In the genomic region with DNA sequence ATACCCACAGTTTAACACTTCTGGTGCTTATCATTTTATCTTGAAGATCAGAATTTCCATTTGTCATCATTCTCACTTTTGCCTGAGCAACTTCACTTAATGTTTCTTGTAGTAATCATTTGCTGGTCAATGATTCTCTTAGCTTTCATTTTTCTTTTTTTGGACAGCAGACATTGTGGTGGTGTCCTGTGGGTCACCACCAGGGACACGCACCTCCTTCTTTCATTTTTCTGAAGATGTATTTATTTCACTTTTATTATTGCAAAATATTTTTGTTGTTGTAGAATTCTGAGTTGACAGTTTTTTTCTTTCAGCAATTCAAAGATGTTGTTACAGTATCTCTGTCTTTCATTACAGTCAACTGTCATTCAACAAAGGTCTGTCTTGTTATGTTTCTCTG, we compare ENCODE assay signal across 32 cellular contexts.
"Had no signal": no experiment of that assay in that cellular context is flagged by ENCODE, and none has a peak within 500 bp of the region (broad histone marks: within the 10 kb centered on the region; RNA-seq: fewer than 3 reads in every experiment).

No MANE protein-coding gene starts in this region.

- H3K4me1 ChIP-seq: adrenal gland, body of pancreas, esophagus squamous epithelium, gastroesophageal sphincter had no signal

- H3K27me3 ChIP-seq: adrenal gland, body of pancreas, cardiac muscle cell, dorsolateral prefrontal cortex, esophagus squamous epithelium had no signal

- H3K27me3 Mint-ChIP-seq: activated CD4-positive, alpha-beta T cell treated with anti-CD3 and anti-CD28 coated beads for 36 hours; activated naive CD4-positive, alpha-beta T cell treated with anti-CD3 and anti-CD28 coated beads, Interleukin-2, amount 50 U/mL, for 24 hours; activated naive CD8-positive, alpha-beta T cell treated with anti-CD3 and anti-CD28 coated beads for 36 hours; activated naive CD8-positive, alpha-beta T cell treated with anti-CD3 and anti-CD28 coated beads, Interleukin-2, amount 50 U/mL, for 24 hours had no signal

- H3K9me3 ChIP-seq: adrenal gland, body of pancreas, esophagus squamous epithelium, gastroesophageal sphincter had no signal

- H3K27ac Mint-ChIP-seq: activated CD4-positive, alpha-beta T cell treated with anti-CD3 and anti-CD28 coated beads for 36 hours; activated naive CD4-positive, alpha-beta T cell treated with anti-CD3 and anti-CD28 coated beads, Interleukin-2, amount 50 U/mL, for 24 hours; activated naive CD8-positive, alpha-beta T cell treated with anti-CD3 and anti-CD28 coated beads for 36 hours; activated T-helper 17 cell treated with anti-CD3 and anti-CD28 coated beads, Interleukin-2, amount 50 U/mL, for 72 hours; dendritic cell treated with granulocyte-macrophage colony-stimulating factor and Interleukin-4, amounts not matched to agents 40 ng/mL and 50 ng/mL, for 4 days had no signal

- H3K36me3 ChIP-seq: adrenal gland, cardiac muscle cell, esophagus squamous epithelium, gastroesophageal sphincter had no signal

- H3K27ac ChIP-seq: adrenal gland, body of pancreas, cardiac muscle cell, coronary artery, dorsolateral prefrontal cortex, epithelial cell of prostate, esophagus squamous epithelium, gastroesophageal sphincter had no signal

- DNase-seq: activated CD4-positive, alpha-beta T cell treated with anti-CD3 and anti-CD28 coated beads for 36 hours; activated CD4-positive, alpha-beta T cell treated with anti-CD3 and anti-CD28 coated beads, Interleukin-2, amount 50 U/mL, for 4 hours; activated CD4-positive, CD25-positive, alpha-beta regulatory T cell; activated CD4-positive, CD25-positive, alpha-beta regulatory T cell treated with anti-CD3 and anti-CD28 coated beads, Interleukin-2, amount 50 U/mL, for 72 hours; activated CD8-positive, alpha-beta memory T cell treated with anti-CD3 and anti-CD28 coated beads for 24 hours; activated CD8-positive, alpha-beta T cell treated with anti-CD3 and anti-CD28 coated beads for 36 hours; activated effector memory CD4-positive, alpha-beta T cell treated with Interleukin-2 at 50 U/mL for 16 hours; activated gamma-delta T cell treated with Interleukin-2 at 50 U/mL for 16 hours; activated naive CD4-positive, alpha-beta T cell treated with Interleukin-2 at 50 U/mL for 16 hours; activated naive CD8-positive, alpha-beta T cell treated with anti-CD3 and anti-CD28 coated beads for 36 hours; activated naive CD8-positive, alpha-beta T cell treated with anti-CD3 and anti-CD28 coated beads, Interleukin-2, amount 50 U/mL, for 24 hours; activated T-cell treated with anti-CD3 and anti-CD28 coated beads, Interleukin-2, amount 50 U/mL, for 4 hours; adrenal gland; amygdala; aorta; body of pancreas; central memory CD4-positive, alpha-beta T cell; dorsolateral prefrontal cortex; effector memory CD4-positive, alpha-beta T cell; esophagus squamous epithelium; foreskin melanocyte; head of caudate nucleus; hippocampal formation; T-helper 2 cell had no signal

- ATAC-seq: activated CD4-positive, alpha-beta T cell treated with anti-CD3 and anti-CD28 coated beads for 36 hours; activated CD8-positive, alpha-beta T cell treated with anti-CD3 and anti-CD28 coated beads for 36 hours; activated naive CD8-positive, alpha-beta T cell treated with anti-CD3 and anti-CD28 coated beads, Interleukin-2, amount 50 U/mL, for 24 hours; activated T-cell treated with anti-CD3 and anti-CD28 coated beads, Interleukin-2, amount 50 U/mL, for 4 hours; activated T-helper 17 cell treated with anti-CD3 and anti-CD28 coated beads, Interleukin-2, amount 50 U/mL, for 72 hours; body of pancreas; gastroesophageal sphincter had no signal

- H3K4me1 Mint-ChIP-seq: activated T-helper 17 cell treated with anti-CD3 and anti-CD28 coated beads, Interleukin-2, amount 50 U/mL, for 72 hours had no signal

- H3K9me3 Mint-ChIP-seq: activated naive CD4-positive, alpha-beta T cell treated with anti-CD3 and anti-CD28 coated beads, Interleukin-2, amount 50 U/mL, for 24 hours; activated naive CD8-positive, alpha-beta T cell treated with anti-CD3 and anti-CD28 coated beads, Interleukin-2, amount 50 U/mL, for 24 hours; activated T-cell treated with anti-CD3 and anti-CD28 coated beads, Interleukin-2, amount 50 U/mL, for 4 hours; activated T-helper 17 cell treated with anti-CD3 and anti-CD28 coated beads, Interleukin-2, amount 50 U/mL, for 72 hours; dendritic cell treated with granulocyte-macrophage colony-stimulating factor and Interleukin-4, amounts not matched to agents 40 ng/mL and 50 ng/mL, for 4 days had no signal

- H3K36me3 Mint-ChIP-seq: activated naive CD4-positive, alpha-beta T cell treated with anti-CD3 and anti-CD28 coated beads, Interleukin-2, amount 50 U/mL, for 24 hours had no signal

- FAIRE-seq: endothelial cell of umbilical vein had no signal

- H3K4me3 ChIP-seq: adrenal gland, body of pancreas, cardiac muscle cell, coronary artery, dorsolateral prefrontal cortex, esophagus squamous epithelium, gastroesophageal sphincter had no signal

- H3K4me3 Mint-ChIP-seq: activated CD4-positive, alpha-beta T cell treated with anti-CD3 and anti-CD28 coated beads for 36 hours; activated CD8-positive, alpha-beta T cell treated with anti-CD3 and anti-CD28 coated beads for 36 hours; activated naive CD4-positive, alpha-beta T cell treated with anti-CD3 and anti-CD28 coated beads, Interleukin-2, amount 50 U/mL, for 24 hours; activated naive CD8-positive, alpha-beta T cell treated with anti-CD3 and anti-CD28 coated beads for 36 hours; activated naive CD8-positive, alpha-beta T cell treated with anti-CD3 and anti-CD28 coated beads, Interleukin-2, amount 50 U/mL, for 24 hours; activated T-cell treated with anti-CD3 and anti-CD28 coated beads, Interleukin-2, amount 50 U/mL, for 4 hours; activated T-helper 17 cell treated with anti-CD3 and anti-CD28 coated beads, Interleukin-2, amount 50 U/mL, for 72 hours; dendritic cell treated with granulocyte-macrophage colony-stimulating factor and Interleukin-4, amounts not matched to agents 40 ng/mL and 50 ng/mL, for 4 days had no signal
